Comparison of ENCODE assay signal across 1 cellular context in the genomic region with DNA sequence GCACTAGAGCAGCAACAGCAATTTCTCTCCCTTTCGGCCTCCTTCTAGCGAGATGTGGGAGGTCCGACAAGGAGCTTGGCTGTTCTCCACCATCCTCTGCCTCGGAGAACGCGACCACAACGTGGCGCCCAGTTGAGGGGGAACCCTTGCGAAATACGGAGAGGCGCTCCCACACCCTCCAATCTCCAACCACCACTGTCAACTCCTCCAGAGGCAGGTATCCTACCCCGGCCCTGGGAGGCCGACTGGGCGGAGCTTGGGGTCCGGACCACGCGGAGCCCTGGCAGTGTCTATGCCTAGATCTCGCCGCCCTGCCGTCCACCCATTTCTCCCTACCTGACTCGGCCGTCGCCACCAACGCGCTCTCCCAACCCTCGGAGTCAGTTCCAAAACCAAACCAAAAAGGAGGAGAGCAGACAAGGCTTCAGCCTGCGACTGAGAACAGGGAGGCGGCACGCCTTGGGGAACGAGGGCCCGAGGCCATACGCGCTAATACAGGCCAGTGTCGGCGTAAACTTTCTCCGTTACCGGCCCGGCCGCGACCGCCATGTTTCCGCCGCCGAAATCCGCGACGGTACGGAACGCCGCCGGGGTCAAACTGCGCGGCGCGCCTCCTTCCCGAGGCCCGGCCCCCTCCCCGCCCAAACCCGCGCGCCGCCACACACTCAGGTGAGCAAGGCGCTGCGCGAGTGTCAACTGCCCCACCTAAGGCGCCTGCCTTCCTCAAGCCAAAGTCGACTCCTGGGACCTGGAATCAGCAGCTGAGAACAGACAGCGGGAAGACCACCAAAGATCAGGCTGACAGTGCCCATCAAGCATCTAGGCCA.
TF ChIP-seq lines count a peak whose summit lies in the region.

A gene with protein sequence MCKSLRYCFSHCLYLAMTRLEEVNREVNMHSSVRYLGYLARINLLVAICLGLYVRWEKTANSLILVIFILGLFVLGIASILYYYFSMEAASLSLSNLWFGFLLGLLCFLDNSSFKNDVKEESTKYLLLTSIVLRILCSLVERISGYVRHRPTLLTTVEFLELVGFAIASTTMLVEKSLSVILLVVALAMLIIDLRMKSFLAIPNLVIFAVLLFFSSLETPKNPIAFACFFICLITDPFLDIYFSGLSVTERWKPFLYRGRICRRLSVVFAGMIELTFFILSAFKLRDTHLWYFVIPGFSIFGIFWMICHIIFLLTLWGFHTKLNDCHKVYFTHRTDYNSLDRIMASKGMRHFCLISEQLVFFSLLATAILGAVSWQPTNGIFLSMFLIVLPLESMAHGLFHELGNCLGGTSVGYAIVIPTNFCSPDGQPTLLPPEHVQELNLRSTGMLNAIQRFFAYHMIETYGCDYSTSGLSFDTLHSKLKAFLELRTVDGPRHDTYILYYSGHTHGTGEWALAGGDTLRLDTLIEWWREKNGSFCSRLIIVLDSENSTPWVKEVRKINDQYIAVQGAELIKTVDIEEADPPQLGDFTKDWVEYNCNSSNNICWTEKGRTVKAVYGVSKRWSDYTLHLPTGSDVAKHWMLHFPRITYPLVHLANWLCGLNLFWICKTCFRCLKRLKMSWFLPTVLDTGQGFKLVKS (minus strand): TSS at position 570 of the 827 bp plus-strand sequence. CDS start 5,568 bp downstream, outside the sequence.

TF ChIP-seq in HepG2, 621 proteins besides CTCF, POLR2A, EP300 and RAD21 (continued from another document and continues in another):
- TF ChIP-seq ARID4A (CRISPR knock-in tag; IDR thresholded peaks at IDR 0.05; ENCODE audit: borderline replicate concordance) = peak; percentile 80; the same call in 1 of the 2 replicates
- TF ChIP-seq NR1H2 (CRISPR knock-in tag; IDR thresholded peaks at IDR 0.05; ENCODE audit: borderline replicate concordance, low read depth) = no peak
- no peak for TF ChIP-seq ZMAT5 (CRISPR knock-in tag; IDR thresholded peaks at IDR 0.05; ENCODE audit: borderline replicate concordance, low read depth)
- TF ChIP-seq GABPB1 (CRISPR knock-in tag; IDR thresholded peaks at IDR 0.05) = peak; percentile 82
- TF ChIP-seq ZNF484 (CRISPR knock-in tag; IDR thresholded peaks at IDR 0.05; ENCODE audit: borderline replicate concordance, low read depth) = no peak
- TF ChIP-seq RELA (CRISPR knock-in tag; IDR thresholded peaks at IDR 0.05) = no peak
- TF ChIP-seq NR2F6 (IDR thresholded peaks at IDR 0.05) = no peak
- no peak for TF ChIP-seq NR2F6 (CRISPR knock-in tag; IDR thresholded peaks at IDR 0.05)
- TF ChIP-seq BATF2 (CRISPR knock-in tag; IDR thresholded peaks at IDR 0.05) = no peak
- no peak for TF ChIP-seq SALL2 (CRISPR knock-in tag; IDR thresholded peaks at IDR 0.05)
- TF ChIP-seq, protein P1, sequence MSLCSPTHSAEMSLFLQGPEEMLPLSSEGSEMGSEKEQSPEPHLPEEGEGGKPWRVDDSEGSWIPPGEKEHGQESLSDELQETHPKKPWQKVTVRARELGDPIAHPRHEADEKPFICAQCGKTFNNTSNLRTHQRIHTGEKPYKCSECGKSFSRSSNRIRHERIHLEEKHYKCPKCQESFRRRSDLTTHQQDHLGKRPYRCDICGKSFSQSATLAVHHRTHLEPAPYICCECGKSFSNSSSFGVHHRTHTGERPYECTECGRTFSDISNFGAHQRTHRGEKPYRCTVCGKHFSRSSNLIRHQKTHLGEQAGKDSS (CRISPR knock-in tag; IDR thresholded peaks at IDR 0.05; ENCODE audit: borderline replicate concordance, low read depth) = no peak
- peak; percentile 73; the same call in 1 of the 2 replicates for TF ChIP-seq SMAD1 (CRISPR knock-in tag; IDR thresholded peaks at IDR 0.05; ENCODE audit: borderline replicate concordance, low read depth)
- TF ChIP-seq YEATS2 (CRISPR knock-in tag; IDR thresholded peaks at IDR 0.05; ENCODE audit: borderline replicate concordance) = peak; percentile 35; the same call in 1 of the 2 replicates
- no peak; the same call in 1 of the 2 replicates for TF ChIP-seq DNMT1 (CRISPR knock-in tag; IDR thresholded peaks at IDR 0.05)
- no peak for TF ChIP-seq ZNF138 (CRISPR knock-in tag; IDR thresholded peaks at IDR 0.05; ENCODE audit: low read depth)
- peak; percentile 83 for TF ChIP-seq KAT8 (CRISPR knock-in tag; IDR thresholded peaks at IDR 0.05)
- TF ChIP-seq NFYB (CRISPR knock-in tag; IDR thresholded peaks at IDR 0.05) = no peak; the same call in 1 of the 2 replicates
- peak; percentile 73; the same call in 1 of the 2 replicates for TF ChIP-seq ZNF274 (CRISPR knock-in tag; IDR thresholded peaks at IDR 0.05)
- TF ChIP-seq MTF1 (CRISPR knock-in tag; IDR thresholded peaks at IDR 0.05) = no peak
- TF ChIP-seq MEIS1 (CRISPR knock-in tag; IDR thresholded peaks at IDR 0.05; ENCODE audit: borderline replicate concordance) = 0 out of 2 replicates have a peak, but pooled peaks have one; percentile 66
- no peak for TF ChIP-seq SIN3B (IDR thresholded peaks at IDR 0.05; ENCODE audit: low read length)
- TF ChIP-seq ZNF75D (CRISPR knock-in tag; IDR thresholded peaks at IDR 0.05; ENCODE audit: borderline replicate concordance) = no peak
- peak; percentile 45; the same call in 1 of the 2 replicates for TF ChIP-seq ZFP90 (CRISPR knock-in tag; IDR thresholded peaks at IDR 0.05; ENCODE audit: borderline replicate concordance)
- TF ChIP-seq ZNF432 (CRISPR knock-in tag; IDR thresholded peaks at IDR 0.05; ENCODE audit: borderline replicate concordance) = no peak
- no peak for TF ChIP-seq PBX2 (CRISPR knock-in tag; IDR thresholded peaks at IDR 0.05)
- TF ChIP-seq LCORL (IDR thresholded peaks at IDR 0.05) = 0 out of 2 replicates have a peak, but pooled peaks have one; percentile 17
- TF ChIP-seq LCORL (CRISPR knock-in tag; IDR thresholded peaks at IDR 0.05) = no peak
- TF ChIP-seq ZNF580 (CRISPR knock-in tag; IDR thresholded peaks at IDR 0.05; ENCODE audit: borderline replicate concordance, low read depth) = peak; percentile 31; the same call in 1 of the 2 replicates
- peak; percentile 88 for TF ChIP-seq ZNF501 (CRISPR knock-in tag; IDR thresholded peaks at IDR 0.05)
- peak; percentile 86 for TF ChIP-seq KMT2B (CRISPR knock-in tag; IDR thresholded peaks at IDR 0.05)
- TF ChIP-seq ELF1 (CRISPR knock-in tag; IDR thresholded peaks at IDR 0.05) = 0 out of 2 replicates have a peak, but pooled peaks have one; percentile 18
- TF ChIP-seq, protein P2, sequence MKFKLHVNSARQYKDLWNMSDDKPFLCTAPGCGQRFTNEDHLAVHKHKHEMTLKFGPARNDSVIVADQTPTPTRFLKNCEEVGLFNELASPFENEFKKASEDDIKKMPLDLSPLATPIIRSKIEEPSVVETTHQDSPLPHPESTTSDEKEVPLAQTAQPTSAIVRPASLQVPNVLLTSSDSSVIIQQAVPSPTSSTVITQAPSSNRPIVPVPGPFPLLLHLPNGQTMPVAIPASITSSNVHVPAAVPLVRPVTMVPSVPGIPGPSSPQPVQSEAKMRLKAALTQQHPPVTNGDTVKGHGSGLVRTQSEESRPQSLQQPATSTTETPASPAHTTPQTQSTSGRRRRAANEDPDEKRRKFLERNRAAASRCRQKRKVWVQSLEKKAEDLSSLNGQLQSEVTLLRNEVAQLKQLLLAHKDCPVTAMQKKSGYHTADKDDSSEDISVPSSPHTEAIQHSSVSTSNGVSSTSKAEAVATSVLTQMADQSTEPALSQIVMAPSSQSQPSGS (CRISPR knock-in tag; IDR thresholded peaks at IDR 0.05) = no peak
- no peak for TF ChIP-seq KAT7 (CRISPR knock-in tag; IDR thresholded peaks at IDR 0.05; ENCODE audit: borderline replicate concordance)
- no peak for TF ChIP-seq SP140L (CRISPR knock-in tag; IDR thresholded peaks at IDR 0.05; ENCODE audit: borderline replicate concordance)
- no peak for TF ChIP-seq ZKSCAN8 (CRISPR knock-in tag; IDR thresholded peaks at IDR 0.05; ENCODE audit: borderline replicate concordance)
- no peak for TF ChIP-seq ZNF598 (CRISPR knock-in tag; IDR thresholded peaks at IDR 0.05; ENCODE audit: borderline replicate concordance)
- TF ChIP-seq TMF1 (CRISPR knock-in tag; IDR thresholded peaks at IDR 0.05; ENCODE audit: low read depth) = 0 out of 2 replicates have a peak, but pooled peaks have one; percentile 53
- TF ChIP-seq, protein P3, sequence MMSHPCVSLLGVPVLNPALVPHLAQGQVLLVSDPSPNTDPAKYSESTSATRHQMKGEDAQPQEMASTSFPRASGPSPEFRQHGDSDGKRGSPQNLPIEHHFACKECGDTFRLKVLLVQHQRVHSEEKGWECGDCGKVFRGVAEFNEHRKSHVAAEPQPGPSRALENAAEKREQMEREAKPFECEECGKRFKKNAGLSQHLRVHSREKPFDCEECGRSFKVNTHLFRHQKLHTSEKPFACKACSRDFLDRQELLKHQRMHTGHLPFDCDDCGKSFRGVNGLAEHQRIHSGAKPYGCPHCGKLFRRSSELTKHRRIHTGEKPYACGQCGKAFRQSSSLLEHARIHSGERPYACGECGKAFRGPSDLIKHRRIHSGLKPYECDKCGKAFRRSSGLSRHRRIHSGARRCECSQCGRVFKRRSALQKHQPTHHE (CRISPR knock-in tag; IDR thresholded peaks at IDR 0.05; ENCODE audit: borderline replicate concordance) = no peak
- no peak for TF ChIP-seq ZNF589 (CRISPR knock-in tag; conservative IDR thresholded peaks at IDR 0.05)
- 0 out of 2 replicates have a peak, but pooled peaks have one; percentile 46 for TF ChIP-seq ZNF260 (CRISPR knock-in tag; IDR thresholded peaks at IDR 0.05; ENCODE audit: borderline replicate concordance, low read depth)
- TF ChIP-seq ZNF616 (CRISPR knock-in tag; IDR thresholded peaks at IDR 0.05; ENCODE audit: low read depth) = peak; percentile 80; the same call in 1 of the 2 replicates
- no peak for TF ChIP-seq MED8 (CRISPR knock-in tag; IDR thresholded peaks at IDR 0.05; ENCODE audit: insufficient replicate concordance)
- no peak for TF ChIP-seq ZNF883 (CRISPR knock-in tag; IDR thresholded peaks at IDR 0.05; ENCODE audit: not compliant biosample characterization)
- TF ChIP-seq, protein P4, sequence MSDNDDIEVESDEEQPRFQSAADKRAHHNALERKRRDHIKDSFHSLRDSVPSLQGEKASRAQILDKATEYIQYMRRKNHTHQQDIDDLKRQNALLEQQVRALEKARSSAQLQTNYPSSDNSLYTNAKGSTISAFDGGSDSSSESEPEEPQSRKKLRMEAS (IDR thresholded peaks at IDR 0.05) = peak; percentile 56
- 0 out of 2 replicates have a peak, but pooled peaks have one; percentile 47 for TF ChIP-seq ZNF556 (CRISPR knock-in tag; IDR thresholded peaks at IDR 0.05; ENCODE audit: borderline replicate concordance)
- TF ChIP-seq ZNF597 (CRISPR knock-in tag; IDR thresholded peaks at IDR 0.05) = no peak
- TF ChIP-seq THYN1 (CRISPR knock-in tag; IDR thresholded peaks at IDR 0.05; ENCODE audit: borderline replicate concordance, low read depth) = no peak
- peak; percentile 91 for TF ChIP-seq ZFX (CRISPR knock-in tag; IDR thresholded peaks at IDR 0.05; ENCODE audit: low read depth)
